In genomic region chr18:63617049-63617995, GRCh38 we compare ENCODE assay signal across 12 cellular contexts. TPM values are rescaled to one million over a fixed set of nuclear protein-coding genes. Genes with fewer than 3 reads are reported as not detected.
DNase-seq lines count a peak whose midpoint lies in the region; ATAC-seq, FAIRE-seq and TF ChIP-seq lines count a peak whose summit lies in the region.
"Had no signal": no experiment of that assay in that cellular context is flagged by ENCODE, and none has a peak within 500 bp of the region (broad histone marks: within the 10 kb centered on the region; RNA-seq: fewer than 3 reads in every experiment).

No MANE protein-coding gene starts in this region.

- intact Hi-C loops in spleen (cut with DNase I; ENCODE audit: low total_unique reads), result no loop called here

- TF ChIP-seq CTCF in spleen (IDR thresholded peaks at IDR 0.05 in 8 of 11, conservative IDR thresholded peaks at IDR 0.05 in 3 of 11), result no peak

- H3K27ac ChIP-seq in spleen, result no peak overlapping the region
- H3K27ac ChIP-seq: BLaER1 treated with 17β-estradiol and CSF1 and Interleukin-3, amounts not matched to agents 10 nM and 100 nM had no signal

- H3K36me3 ChIP-seq in spleen, result no peaks in the 10 kb centered on the region
- H3K36me3 ChIP-seq: BLaER1 treated with 17β-estradiol and CSF1 and Interleukin-3, amounts not matched to agents 10 nM and 100 nM had no signal

- WGBS in spleen, 5 donors, result 36 to 53% (median 40%) methylated on average over 3 of the region's 3 CpGs

- no peak for DNase-seq in GM12892 (ENCODE audit: insufficient read length)
- peak; percentile 100 for DNase-seq in NCI-H69 (lab: John Stamatoyannopoulos, UW)
- no peak for DNase-seq in stimulated activated CD4-positive, alpha-beta T cell treated with anti-CD3 and anti-CD28 coated beads, Interleukin-12 subunit alpha, Interleukin-12 subunit beta, amount 100 ng/mL, for 4 hours
- no peak for DNase-seq in effector CD8-positive, alpha-beta T cell (lab: John Stamatoyannopoulos, UW)
- no peak for DNase-seq in spleen
- DNase-seq: activated CD4-positive, CD25-positive, alpha-beta regulatory T cell treated with anti-CD3 and anti-CD28 coated beads, Interleukin-2, amount 50 U/mL, for 72 hours; kidney; posterior cingulate gyrus had no signal

- H3K4me3 ChIP-seq in spleen, result no peak overlapping the region
- H3K4me3 ChIP-seq: BLaER1 treated with 17β-estradiol and CSF1 and Interleukin-3, amounts not matched to agents 10 nM and 100 nM had no signal

- no peak for TF ChIP-seq POLR2A in GM12892 (IDR thresholded peaks at IDR 0.05; ENCODE audit: low read depth, low read length)
- no peak for TF ChIP-seq POLR2A in spleen (IDR thresholded peaks at IDR 0.05)

- ATAC-seq in GM21526 (IDR thresholded peaks at IDR 0.05; ENCODE audit: low FRiP score, unreplicated experiment) (peak; percentile 94), HG03280 (IDR thresholded peaks at IDR 0.05; ENCODE audit: unreplicated experiment) (peak; percentile 66), GM19023 (IDR thresholded peaks at IDR 0.05; ENCODE audit: unreplicated experiment) (no peak)

- no peaks in the 10 kb centered on the region for H3K4me1 ChIP-seq in spleen
- H3K4me1 ChIP-seq: BLaER1 treated with 17β-estradiol and CSF1 and Interleukin-3, amounts not matched to agents 10 nM and 100 nM had no signal

- no peaks in the 10 kb centered on the region for H3K27me3 ChIP-seq in spleen (replicated peaks in 1 of 7)
- H3K27me3 ChIP-seq: BLaER1 treated with 17β-estradiol and CSF1 and Interleukin-3, amounts not matched to agents 10 nM and 100 nM had no signal

- FAIRE-seq in GM12892 (lab: Jason Lieb, UNC), result peak; percentile 21
- FAIRE-seq: kidney had no signal

- H3K9me3 ChIP-seq in spleen, result peaks cover 0 to 27% (median 7%) of the 10 kb centered on the region in 8 donors

RNA-seq across cellular contexts. Expression of gene SERPINB4, which starts 26.7 kb away (rescaled TPM):
- polyA plus RNA-seq in GM12892 (2012; ENCODE audit: missing spikeins), result 0.23 TPM
- not detected for total RNA-seq in spleen
- polyA plus RNA-seq in spleen, result under 1 TPM in 1 of 3 donors, not detected in 2; 0.09 TPM
- total RNA-seq: kidney had no signal

RNA-seq across cellular contexts. Expression of gene SERPINB13, which starts 30.2 kb away (rescaled TPM):
- not detected for polyA plus RNA-seq in GM12892 (2012; ENCODE audit: missing spikeins)
- total RNA-seq in spleen, result not detected
- polyA plus RNA-seq in spleen, result under 1 TPM in 1 of 3 donors, not detected in 2; 0.16 TPM
- total RNA-seq: kidney had no signal

RNA-seq across cellular contexts. Expression of gene SERPINB3, which starts 44.4 kb away (rescaled TPM):
- polyA plus RNA-seq in GM12892 (2012; ENCODE audit: missing spikeins), result not detected
- not detected for total RNA-seq in spleen
- under 1 TPM in 2 of 3 donors, not detected in 1; 0.05 to 0.09 TPM for polyA plus RNA-seq in spleen
- total RNA-seq: kidney had no signal
